In genomic region chr17:39450847-39451581, GRCh38 we compare ENCODE assay signal across 8 cellular contexts. TPM values are rescaled to one million over a fixed set of nuclear protein-coding genes. Genes with fewer than 3 reads are reported as not detected.
DNase-seq lines count a peak whose midpoint lies in the region; TF ChIP-seq lines count a peak whose summit lies in the region.

Gene MED1, minus strand, starts transcription at chr17:39451263. Its CDS starts 201 bp downstream, at chr17:39451062.

- peak within 1 kb of the TSS; percentile 96 to 99 (median 98) for H3K27ac Mint-ChIP-seq in CD8-positive, alpha-beta memory T cell

- peak; percentile 85 to 94 (median 92) for DNase-seq in CD8-positive, alpha-beta memory T cell
- peak; percentile 94 for DNase-seq in GM20000 (ENCODE audit: low spot score)
- peak; percentile 99 for DNase-seq in HT-29 (ENCODE audit: low spot score)
- peak; percentile 96 to 97 for DNase-seq in NOMO-1 (lab: John Stamatoyannopoulos, UW; ENCODE audit: unreplicated experiment in 2 of 2)
- peak; percentile 87 to 90 (median 87) for DNase-seq in effector memory CD4-positive, alpha-beta T cell
- DNase-seq in medulla oblongata (ENCODE audit: extremely low spot score), result peak; percentile 98
- DNase-seq in stimulated activated CD8-positive, alpha-beta memory T cell treated with anti-CD3 and anti-CD28 coated beads, Interleukin-12 subunit alpha, Interleukin-12 subunit beta, amount 100 ng/mL, for 1 hour (ENCODE audit: low read depth), result peak; percentile 79

- peak within 1 kb of the TSS; percentile 91 to 99 (median 97) for H3K4me3 Mint-ChIP-seq in CD8-positive, alpha-beta memory T cell

- peak within 1 kb of the TSS; percentile 87 for H3K27ac ChIP-seq in CD8-positive, alpha-beta memory T cell (ENCODE audit: low read depth, low read length)
- peak within 1 kb of the TSS; percentile 93 for H3K27ac ChIP-seq in effector memory CD4-positive, alpha-beta T cell (ENCODE audit: insufficient read depth, low read length, poor library complexity, severe bottlenecking)

- H3K4me3 ChIP-seq in CD8-positive, alpha-beta memory T cell (ENCODE audit: low read length), result peak within 1 kb of the TSS; percentile 91
- H3K4me3 ChIP-seq in effector memory CD4-positive, alpha-beta T cell (ENCODE audit: insufficient read depth, low read depth, low read length, poor library complexity, severe bottlenecking), result peak within 1 kb of the TSS; percentile 90

- H3K27me3 Mint-ChIP-seq in CD8-positive, alpha-beta memory T cell, result no peaks in the 10 kb centered on the region

- H3K36me3 Mint-ChIP-seq in CD8-positive, alpha-beta memory T cell, result peaks cover 0 to 26% (median 4%) of the 10 kb centered on the region in 3 donors

- no peaks in the 10 kb centered on the region for H3K9me3 Mint-ChIP-seq in CD8-positive, alpha-beta memory T cell

- TF ChIP-seq CTCF in GM20000 (IDR thresholded peaks at IDR 0.05; ENCODE audit: extremely low read depth, missing control alignments), result no peak

- H3K36me3 ChIP-seq in CD8-positive, alpha-beta memory T cell (ENCODE audit: insufficient read depth, low read length), result no peaks in the 10 kb centered on the region
- H3K36me3 ChIP-seq in effector memory CD4-positive, alpha-beta T cell (ENCODE audit: control insufficient read depth, insufficient read depth, low read length), result peaks cover 7% of the 10 kb centered on the region

- peaks cover 17% of the 10 kb centered on the region for H3K4me1 ChIP-seq in CD8-positive, alpha-beta memory T cell (ENCODE audit: insufficient read depth, low read length)
- H3K4me1 ChIP-seq in effector memory CD4-positive, alpha-beta T cell (ENCODE audit: control insufficient read depth, insufficient read depth, low read length, poor library complexity, severe bottlenecking), result peaks cover 6% of the 10 kb centered on the region

- peaks cover 24 to 33% (median 26%) of the 10 kb centered on the region in 3 donors for H3K4me1 Mint-ChIP-seq in CD8-positive, alpha-beta memory T cell

- POLR2A ChIA-PET in CD8-positive, alpha-beta memory T cell (lab: Charles Lee), result interaction anchor here (0.5 to 3.4 kb wide), 9 partner anchors 9 to 422 kb away, joined by 3 to 84 read pairs (median 3); partner anchors contain the start of gene CDK12
- POLR2A ChIA-PET in activated CD8-positive, alpha-beta memory T cell treated with anti-CD3 and anti-CD28 coated beads for 36 hours (lab: Charles Lee), result interaction anchor here (0.6 to 2.6 kb wide), 14 partner anchors 11 to 932 kb away, joined by 3 to 52 read pairs (median 4); partner anchors contain the start of genes CDK12 and FBXL20

- CTCF ChIA-PET in CD8-positive, alpha-beta memory T cell (lab: Charles Lee), result interaction anchor here (0.9 to 2.0 kb wide), 4 partner anchors 9 to 11 kb away, joined by 3 to 22 read pairs (median 4); partner anchors contain the start of gene CDK12
- CTCF ChIA-PET in activated CD8-positive, alpha-beta memory T cell treated with anti-CD3 and anti-CD28 coated beads for 36 hours (lab: Charles Lee), result interaction anchor here (1.1 to 1.4 kb wide), 3 partner anchors 10 to 75 kb away, joined by 3 to 8 read pairs (median 3); partner anchors contain the start of gene CDK12

- H3K27me3 ChIP-seq in CD8-positive, alpha-beta memory T cell (ENCODE audit: insufficient read depth, low read length, poor library complexity, severe bottlenecking), result no peaks in the 10 kb centered on the region
- no peaks in the 10 kb centered on the region for H3K27me3 ChIP-seq in effector memory CD4-positive, alpha-beta T cell (replicated peaks; ENCODE audit: control insufficient read depth, insufficient read depth, low read length, poor library complexity, severe bottlenecking)

- H3K9me3 ChIP-seq in CD8-positive, alpha-beta memory T cell (ENCODE audit: low read length), result no peaks in the 10 kb centered on the region
- no peaks in the 10 kb centered on the region for H3K9me3 ChIP-seq in effector memory CD4-positive, alpha-beta T cell (ENCODE audit: control insufficient read depth, low read length)

RNA-seq across cellular contexts. Expression of gene MED1, which starts in this region (rescaled TPM):
- 10 to 100 TPM; 85.1 to 87.3 TPM for total RNA-seq in CD8-positive, alpha-beta memory T cell
- 22.0 TPM for polyA plus RNA-seq in CD8-positive, alpha-beta memory T cell
- 12.0 and 13.4 TPM in 2 replicates for total RNA-seq in HT-29 (2014; rRNA removed; shearing (Covaris generic))
- 10 to 100 TPM; 79.0 to 81.4 TPM for total RNA-seq in activated CD8-positive, alpha-beta memory T cell treated with anti-CD3 and anti-CD28 coated beads for 36 hours

Comparison
In these comparisons a context has a peak if more than half of its experiments do, and no peak if none do; other contexts are left out.
1. Peak in every context shown above with its lines: DNase-seq, H3K4me3 ChIP-seq and H3K27ac ChIP-seq.